Comparison of ENCODE assay signal across 13 cellular contexts in the genomic region with DNA sequence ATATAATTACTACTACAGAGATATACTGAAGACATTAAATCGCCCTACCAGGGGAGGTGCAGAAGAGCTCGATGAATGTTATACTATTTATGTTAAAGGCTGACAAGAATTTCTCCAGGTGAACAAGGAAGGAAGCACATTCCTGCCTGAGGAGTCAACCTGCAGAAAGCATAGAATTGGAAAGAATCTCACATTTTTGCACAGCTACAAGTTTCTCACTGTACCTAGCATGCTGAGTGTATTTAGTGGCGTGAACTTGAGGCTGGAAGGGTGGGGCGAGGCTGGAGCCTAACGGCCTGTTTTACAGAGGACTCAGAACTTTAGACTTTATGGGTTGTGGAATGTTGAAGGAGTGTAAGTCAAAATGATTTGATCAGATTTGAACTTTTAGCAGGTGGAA.
"Had no signal": no experiment of that assay in that cellular context is flagged by ENCODE, and none has a peak within 500 bp of the region (broad histone marks: within the 10 kb centered on the region; RNA-seq: fewer than 3 reads in every experiment).

No MANE protein-coding gene starts in this region.

- ATAC-seq: activated CD8-positive, alpha-beta T cell treated with anti-CD3 and anti-CD28 coated beads for 36 hours; esophagus mucosa; lower lobe of right lung; pancreas; stimulated activated memory B cell treated with anti-CD40 and anti-IgM and Interleukin-4, amounts not matched to agents 10 μg/mL and 1 μg/mL and 100 μg/mL, for 72 hours had no signal

- H3K4me1 ChIP-seq: lower lobe of right lung had no signal

- H3K4me3 Mint-ChIP-seq: activated CD8-positive, alpha-beta T cell treated with anti-CD3 and anti-CD28 coated beads for 36 hours; activated naive CD8-positive, alpha-beta T cell treated with anti-CD3 and anti-CD28 coated beads for 36 hours; endodermal cell; stimulated activated memory B cell treated with anti-CD40 and anti-IgM and Interleukin-4, amounts not matched to agents 10 μg/mL and 1 μg/mL and 100 μg/mL, for 72 hours; T-helper 1 cell treated with Interleukin-12 subunit alpha and Interleukin-12 subunit beta and Interleukin-4 antibody, amounts not matched to agents 30 μg/mL and 1 μg/mL, for 36 hours had no signal

- H3K27me3 ChIP-seq: brain microvascular endothelial cell, dorsolateral prefrontal cortex, pancreas had no signal

- H3K9me3 ChIP-seq: lower lobe of right lung, pancreas had no signal

- H3K9me3 Mint-ChIP-seq: activated CD8-positive, alpha-beta T cell treated with anti-CD3 and anti-CD28 coated beads for 36 hours; activated naive CD8-positive, alpha-beta T cell treated with anti-CD3 and anti-CD28 coated beads for 36 hours; endodermal cell; naive B cell; stimulated activated memory B cell treated with anti-CD40 and anti-IgM and Interleukin-4, amounts not matched to agents 10 μg/mL and 1 μg/mL and 100 μg/mL, for 72 hours; T-helper 1 cell treated with Interleukin-12 subunit alpha and Interleukin-12 subunit beta and Interleukin-4 antibody, amounts not matched to agents 30 μg/mL and 1 μg/mL, for 36 hours had no signal

- DNase-seq: activated CD4-positive, alpha-beta T cell treated with anti-CD3 and anti-CD28 coated beads for 4 hours; activated CD8-positive, alpha-beta T cell treated with anti-CD3 and anti-CD28 coated beads for 36 hours; activated naive CD8-positive, alpha-beta T cell treated with anti-CD3 and anti-CD28 coated beads for 36 hours; brain microvascular endothelial cell; dorsolateral prefrontal cortex; endodermal cell; hypothalamus; lower lobe of right lung; naive B cell; pancreas had no signal

- H3K27ac Mint-ChIP-seq: activated CD8-positive, alpha-beta T cell treated with anti-CD3 and anti-CD28 coated beads for 36 hours; activated naive CD8-positive, alpha-beta T cell treated with anti-CD3 and anti-CD28 coated beads for 36 hours; endodermal cell; stimulated activated memory B cell treated with anti-CD40 and anti-IgM and Interleukin-4, amounts not matched to agents 10 μg/mL and 1 μg/mL and 100 μg/mL, for 72 hours; T-helper 1 cell treated with Interleukin-12 subunit alpha and Interleukin-12 subunit beta and Interleukin-4 antibody, amounts not matched to agents 30 μg/mL and 1 μg/mL, for 36 hours had no signal

- H3K27me3 Mint-ChIP-seq: activated CD8-positive, alpha-beta T cell treated with anti-CD3 and anti-CD28 coated beads for 36 hours; activated naive CD8-positive, alpha-beta T cell treated with anti-CD3 and anti-CD28 coated beads for 36 hours; naive B cell; stimulated activated memory B cell treated with anti-CD40 and anti-IgM and Interleukin-4, amounts not matched to agents 10 μg/mL and 1 μg/mL and 100 μg/mL, for 72 hours had no signal

- H3K36me3 ChIP-seq: brain microvascular endothelial cell, lower lobe of right lung, pancreas had no signal

- H3K4me1 Mint-ChIP-seq: activated naive CD8-positive, alpha-beta T cell treated with anti-CD3 and anti-CD28 coated beads for 36 hours; naive B cell; stimulated activated memory B cell treated with anti-CD40 and anti-IgM and Interleukin-4, amounts not matched to agents 10 μg/mL and 1 μg/mL and 100 μg/mL, for 72 hours had no signal

- H3K27ac ChIP-seq: brain microvascular endothelial cell, dorsolateral prefrontal cortex, lower lobe of right lung, pancreas had no signal

- H3K4me3 ChIP-seq: dorsolateral prefrontal cortex, lower lobe of right lung, pancreas had no signal
